ENCODE assay signal across 15 cellular contexts in genomic region chr9:29556317-29556716, GRCh38.
A peak's percentile ranks its signal among the peaks of the same experiment; 100 is the strongest.
DNase-seq lines count a peak whose midpoint lies in the region; ATAC-seq and TF ChIP-seq lines count a peak whose summit lies in the region.
"Had no signal": no experiment of that assay in that cellular context is flagged by ENCODE, and none has a peak within 500 bp of the region (broad histone marks: within the 10 kb centered on the region; RNA-seq: fewer than 3 reads in every experiment).

No MANE protein-coding gene starts in this region.

- TF ChIP-seq CTCF in A673 (conservative IDR thresholded peaks at IDR 0.05; ENCODE audit: low read depth, low read length), result no peak
- no peak for TF ChIP-seq CTCF in CD4-positive, alpha-beta T cell (IDR thresholded peaks at IDR 0.05)

- no TSS peak for BruUV-seq in A673 (replicated peaks; lab: Mats Ljungman, UMichigan)

- no peaks in the 10 kb centered on the region for H3K36me3 Mint-ChIP-seq in CD4-positive, alpha-beta T cell (ENCODE audit: low read depth)

- H3K9me3 Mint-ChIP-seq in CD4-positive, alpha-beta T cell, result peaks cover 2% of the 10 kb centered on the region

- no peak overlapping the region for H3K4me3 ChIP-seq in A673 (ENCODE audit: low read depth, low read length, poor library complexity, severe bottlenecking)
- H3K4me3 ChIP-seq: thyroid gland had no signal

- no peaks in the 10 kb centered on the region for H3K4me1 Mint-ChIP-seq in CD4-positive, alpha-beta T cell (ENCODE audit: low read depth)
- H3K4me1 Mint-ChIP-seq: activated B cell treated with CpG ODN at 0.5 μM for 24 hours had no signal

- H3K27me3 Mint-ChIP-seq in CD4-positive, alpha-beta T cell, result no peaks in the 10 kb centered on the region
- H3K27me3 Mint-ChIP-seq: activated B cell treated with CpG ODN at 0.5 μM for 24 hours had no signal

- H3K36me3 ChIP-seq in A673 (ENCODE audit: insufficient read depth, low read length, poor library complexity, severe bottlenecking), result peaks cover 2% of the 10 kb centered on the region
- H3K36me3 ChIP-seq: thyroid gland had no signal

- H3K27ac Mint-ChIP-seq in CD4-positive, alpha-beta T cell, result no peak overlapping the region
- H3K27ac Mint-ChIP-seq: activated B cell treated with CpG ODN at 0.5 μM for 24 hours had no signal

- no peak for ATAC-seq in CD4-positive, alpha-beta T cell (ENCODE audit: poor library complexity)

- H3K27me3 ChIP-seq in A673 (replicated peaks; ENCODE audit: insufficient read depth, low read depth, low read length, poor library complexity), result no peaks in the 10 kb centered on the region
- no peaks in the 10 kb centered on the region for H3K27me3 ChIP-seq in CD4-positive, alpha-beta T cell (ENCODE audit: control insufficient read depth, insufficient read depth, low read length)
- H3K27me3 ChIP-seq: thyroid gland had no signal

- intact Hi-C loops in A673 (cut with micrococcal nuclease; ENCODE audit: unreplicated experiment), result loop anchor here (2.0 to 5.0 kb wide), 4 partner anchors 68 to 534 kb away; partner anchors contain the start of gene LINGO2
- intact Hi-C loops in CD4-positive, alpha-beta T cell (cut with DNase I, micrococcal nuclease), result no loop called here

- H3K9me3 ChIP-seq in A673 (ENCODE audit: low read depth, low read length, poor library complexity, severe bottlenecking), result peaks cover 29% of the 10 kb centered on the region
- H3K9me3 ChIP-seq in CD4-positive, alpha-beta T cell (ENCODE audit: control insufficient read depth, low read length), result no peaks in the 10 kb centered on the region
- H3K9me3 ChIP-seq: thyroid gland had no signal

- DNase-seq in A673 (ENCODE audit: low spot score) (peak; percentile 94), Kasumi-1 (lab: John Stamatoyannopoulos, UW) (peak; percentile 7 to 12), amniotic epithelial cell (ENCODE audit: low read depth) (peak; percentile 65), hepatic stellate cell (ENCODE audit: low spot score) (peak; percentile 9), NCI-H510A (lab: John Stamatoyannopoulos, UW) (no peak), SKM-1 treated with dmso at 0.1 percent for 144 hours (lab: John Stamatoyannopoulos, UW; ENCODE audit: unreplicated experiment) (no peak), putamen (ENCODE audit: low spot score) (no peak)
- no peak for DNase-seq in CD4-positive, alpha-beta T cell
- DNase-seq: activated B cell treated with CpG ODN at 0.5 μM for 24 hours; activated naive CD4-positive, alpha-beta T cell treated with anti-CD3 and anti-CD28 coated beads, Interleukin-2, amount 50 U/mL, for 16 hours; cerebellar nuclear complex; DMS153; NCI-H2029 treated with DMSO at 0.1 percent for 48 hours; nucleus accumbens; thyroid gland had no signal

- POLR2A ChIA-PET in A673 (lab: Charles Lee; ENCODE audit: low non-redundant PET), result interaction anchor here (0.5 kb wide), 1 partner anchor 1820 kb away, joined by 3 read pairs; no protein-coding TSS in a partner anchor
- POLR2A ChIA-PET in CD4-positive, alpha-beta T cell (lab: Charles Lee), result no interaction called here

- peak overlapping the region; percentile 81 for H3K27ac ChIP-seq in A673 (ENCODE audit: low read depth, low read length, poor library complexity, severe bottlenecking)
- H3K27ac ChIP-seq in CD4-positive, alpha-beta T cell (ENCODE audit: low read depth, low read length), result no peak overlapping the region
- H3K27ac ChIP-seq: thyroid gland had no signal

- H3K4me3 Mint-ChIP-seq in CD4-positive, alpha-beta T cell, result no peak overlapping the region
- H3K4me3 Mint-ChIP-seq: activated B cell treated with CpG ODN at 0.5 μM for 24 hours had no signal

- H3K4me1 ChIP-seq in A673 (ENCODE audit: insufficient read depth, low read length, poor library complexity, severe bottlenecking), result peaks cover 20% of the 10 kb centered on the region
- H3K4me1 ChIP-seq: thyroid gland had no signal

- CTCF ChIA-PET in A673 (lab: Charles Lee), result no interaction called here
- CTCF ChIA-PET in CD4-positive, alpha-beta T cell (lab: Charles Lee), result no interaction called here

Comparison
In these comparisons a context has a peak if more than half of its experiments do, and no peak if none do; other contexts are left out.
1. DNase-seq: peak in A673 (single experiment), Kasumi-1 (2 of 2), amniotic epithelial cell (single experiment) and hepatic stellate cell (single experiment); none in CD4-positive, alpha-beta T cell (0 of 10), NCI-H510A (single experiment), SKM-1 treated with dmso at 0.1 percent for 144 hours (single experiment) and putamen (single experiment).